ENCODE assay signal across 1 cellular context in genomic region chr19:48963371-48964204, GRCh38.
TF ChIP-seq lines count a peak whose summit lies in the region.

No MANE protein-coding gene starts in this region.

TF ChIP-seq in WTC11, 78 proteins besides CTCF, POLR2A, EP300 and RAD21 (continued from another document):
- peak; percentile 90 for TF ChIP-seq E2F5 (CRISPR knock-in tag; IDR thresholded peaks at IDR 0.05)
- no peak for TF ChIP-seq IRF1 (CRISPR knock-in tag; IDR thresholded peaks at IDR 0.05)
- no peak for TF ChIP-seq RORB (CRISPR knock-in tag; IDR thresholded peaks at IDR 0.05)
- TF ChIP-seq FOXP4 (CRISPR knock-in tag; IDR thresholded peaks at IDR 0.05) = peak; percentile 50; the same call in 1 of the 2 replicates
- no peak for TF ChIP-seq SMAD4 (CRISPR knock-in tag; IDR thresholded peaks at IDR 0.05)
- TF ChIP-seq ERG (CRISPR knock-in tag; IDR thresholded peaks at IDR 0.05) = no peak
- TF ChIP-seq TEAD4 (CRISPR knock-in tag; IDR thresholded peaks at IDR 0.05) = no peak
- no peak for TF ChIP-seq FOXP1 (CRISPR knock-in tag; IDR thresholded peaks at IDR 0.05; ENCODE audit: borderline replicate concordance)
- TF ChIP-seq ZNF423 (CRISPR knock-in tag; IDR thresholded peaks at IDR 0.05) = peak; percentile 73
- TF ChIP-seq ZNF138 (CRISPR knock-in tag; conservative IDR thresholded peaks at IDR 0.05) = no peak
- TF ChIP-seq STAT6 (CRISPR knock-in tag; conservative IDR thresholded peaks at IDR 0.05; ENCODE audit: low read depth) = no peak
- TF ChIP-seq ZNF317 (CRISPR knock-in tag; IDR thresholded peaks at IDR 0.05; ENCODE audit: borderline replicate concordance, low read depth) = no peak
- TF ChIP-seq CREM (CRISPR knock-in tag; IDR thresholded peaks at IDR 0.05) = no peak
- TF ChIP-seq HMGA2 (CRISPR knock-in tag; IDR thresholded peaks at IDR 0.05) = no peak
- TF ChIP-seq ZNF281 (CRISPR knock-in tag; IDR thresholded peaks at IDR 0.05) = 0 out of 2 replicates have a peak, but pooled peaks have one; percentile 72
- no peak for TF ChIP-seq ESRRA (CRISPR knock-in tag; IDR thresholded peaks at IDR 0.05; ENCODE audit: borderline replicate concordance)
- no peak for TF ChIP-seq CBFB (CRISPR knock-in tag; IDR thresholded peaks at IDR 0.05; ENCODE audit: low read depth)
- no peak for TF ChIP-seq NFATC4 (CRISPR knock-in tag; IDR thresholded peaks at IDR 0.05)
- TF ChIP-seq ELF4 (CRISPR knock-in tag; IDR thresholded peaks at IDR 0.05; ENCODE audit: low read depth) = no peak
- no peak for TF ChIP-seq AR (CRISPR knock-in tag; IDR thresholded peaks at IDR 0.05)
- no peak for TF ChIP-seq USF1 (CRISPR knock-in tag; IDR thresholded peaks at IDR 0.05)
- TF ChIP-seq ZNF232 (CRISPR knock-in tag; IDR thresholded peaks at IDR 0.05) = peak; percentile 65; the same call in 1 of the 2 replicates
- TF ChIP-seq JAZF1 (CRISPR knock-in tag; IDR thresholded peaks at IDR 0.05) = no peak
- TF ChIP-seq ZMAT4 (CRISPR knock-in tag; IDR thresholded peaks at IDR 0.05) = 0 out of 2 replicates have a peak, but pooled peaks have one; percentile 38
